11 cellular contexts compared by ENCODE assay signal in the genomic region with DNA sequence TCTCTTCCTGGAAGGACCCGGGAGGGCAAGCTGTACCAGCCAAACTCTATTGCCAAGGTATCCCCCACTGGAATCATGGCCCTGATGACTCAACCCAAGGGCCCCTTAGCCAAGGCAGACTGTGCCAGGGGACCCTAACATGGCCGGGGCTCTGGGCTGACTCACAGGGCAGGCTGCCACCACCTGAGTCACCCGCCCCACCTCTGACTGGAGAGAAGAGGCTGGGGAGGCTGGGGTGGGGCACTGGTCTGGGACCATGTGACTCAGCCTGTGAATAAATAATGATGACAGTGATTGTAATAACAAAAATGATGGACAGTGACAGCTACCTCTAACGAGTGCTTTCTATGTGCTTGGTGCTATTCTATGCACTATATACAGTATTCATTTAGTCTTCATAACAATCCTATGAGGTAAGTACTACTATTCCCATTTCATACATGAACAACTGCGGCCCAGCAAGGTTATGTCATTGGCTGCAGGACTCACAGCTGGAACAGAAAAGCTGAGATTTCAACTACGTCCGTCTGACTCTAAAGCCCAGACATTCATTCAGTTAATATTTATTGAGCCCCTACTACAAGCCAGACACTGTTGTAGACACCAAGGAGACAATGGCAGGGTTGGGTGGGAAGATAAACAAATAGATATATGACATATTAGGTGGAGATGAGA.
DNase-seq lines count a peak whose midpoint lies in the region; ATAC-seq, FAIRE-seq and TF ChIP-seq lines count a peak whose summit lies in the region.
"Had no signal": no experiment of that assay in that cellular context is flagged by ENCODE, and none has a peak within 500 bp of the region (broad histone marks: within the 10 kb centered on the region; RNA-seq: fewer than 3 reads in every experiment).

No MANE protein-coding gene starts in this region.

- no peak for FAIRE-seq in HepG2 (lab: Jason Lieb, UNC)

- H3K9ac ChIP-seq in HepG2 (ENCODE audit: insufficient read depth, low read depth, low read length) = no peak overlapping the region

- no peaks in the 10 kb centered on the region for H3K4me1 Mint-ChIP-seq in activated naive CD4-positive, alpha-beta T cell treated with anti-CD3 and anti-CD28 coated beads for 36 hours (ENCODE audit: low read depth)
- H3K4me1 Mint-ChIP-seq in osteocyte (ENCODE audit: unreplicated experiment) = peaks cover 15% of the 10 kb centered on the region

- H3K27ac ChIP-seq in HepG2 (ENCODE audit: extremely low read length, insufficient read depth, low read length) (no peak overlapping the region), vagina (peak overlapping the region; percentile 77)
- H3K27ac ChIP-seq: ovary had no signal

- ATAC-seq in HepG2 = no peak; the same call in 1 of the 3 replicates

- BruUV-seq in HepG2 (replicated peaks; lab: Mats Ljungman, UMichigan) = no TSS peak

- in situ Hi-C loops in HepG2 (cut with HindIII; ENCODE audit: extremely low pct_ligation_motif_present, low pct_unique_long_range_greater_than_20kb) = no loop called here

- H3K4me2 ChIP-seq in HepG2 (ENCODE audit: low read depth, low read length) = no peak overlapping the region

- no peak for TF ChIP-seq RAD21 in HepG2 (CRISPR knock-in tag; IDR thresholded peaks at IDR 0.05)

- intact Hi-C loops in HepG2 (cut with micrococcal nuclease; ENCODE audit: unreplicated experiment) (no loop called here), vagina (cut with DNase I) (no loop called here)
- intact Hi-C loops in activated naive CD4-positive, alpha-beta T cell treated with anti-CD3 and anti-CD28 coated beads for 36 hours (cut with micrococcal nuclease) = no loop called here

- H2AFZ ChIP-seq in HepG2 (ENCODE audit: low read length) = no peak overlapping the region

- DNase-seq in stimulated activated CD4-positive, alpha-beta T cell treated with anti-CD3 and anti-CD28 coated beads, Interleukin-1b, Interleukin-23, amount 100 ng/mL, for 48 hours = peak; percentile 3
- no peak for DNase-seq in stimulated activated CD4-positive, alpha-beta T cell treated with anti-CD3 and anti-CD28 coated beads, Interleukin-12 subunit alpha, Interleukin-12 subunit beta, amount 100 ng/mL, for 4 hours
- peak; percentile 56 to 66 for DNase-seq in cardiac fibroblast (ENCODE audit: low read depth in 2 of 2)
- no peak for DNase-seq in HepG2 (ENCODE audit: low spot score)
- DNase-seq in vagina (ENCODE audit: extremely low spot score in 2 of 2) = no peak
- no peak for DNase-seq in cerebellar cortex (ENCODE audit: low spot score)
- DNase-seq in activated naive CD4-positive, alpha-beta T cell treated with anti-CD3 and anti-CD28 coated beads for 36 hours = no peak
- DNase-seq in osteocyte (ENCODE audit: extremely low spot score, unreplicated experiment) = no peak
- DNase-seq: NCI-H774 had no signal

- TF ChIP-seq CTCF in cardiac fibroblast (IDR thresholded peaks at IDR 0.05; ENCODE audit: low read depth, low read length) = no peak
- TF ChIP-seq CTCF in HepG2 (CRISPR knock-in tag; IDR thresholded peaks at IDR 0.05) = no peak
- no peak for TF ChIP-seq CTCF in vagina (IDR thresholded peaks at IDR 0.05)
- no peak for TF ChIP-seq CTCF in osteocyte (IDR thresholded peaks at IDR 0.05)

- H3K27ac Mint-ChIP-seq in activated naive CD4-positive, alpha-beta T cell treated with anti-CD3 and anti-CD28 coated beads for 36 hours = no peak overlapping the region
- no peak overlapping the region for H3K27ac Mint-ChIP-seq in osteocyte (ENCODE audit: unreplicated experiment)
- H3K27ac Mint-ChIP-seq: stimulated activated naive CD8-positive, alpha-beta T cell treated with anti-CD3 and anti-CD28 coated beads, Interleukin-15, Interleukin-2, amounts not matched to agents 100 ng/mL and 50 ng/mL, for 24 hours had no signal

- H3K27me3 Mint-ChIP-seq in activated naive CD4-positive, alpha-beta T cell treated with anti-CD3 and anti-CD28 coated beads for 36 hours (ENCODE audit: low read depth) = no peaks in the 10 kb centered on the region
- H3K27me3 Mint-ChIP-seq in osteocyte (ENCODE audit: unreplicated experiment) = peaks cover 8% of the 10 kb centered on the region

- no peak overlapping the region for H3K4me3 ChIP-seq in cardiac fibroblast (replicated peaks in 1 of 2; ENCODE audit: low read depth in 2 of 2, low read length in 2 of 2)
- H3K4me3 ChIP-seq in HepG2 (replicated peaks in 1 of 3; ENCODE audit: insufficient read depth in 1 of 3, low read depth in 2 of 3, low read length in 3 of 3) = no peak overlapping the region
- H3K4me3 ChIP-seq in vagina = no peak overlapping the region
- H3K4me3 ChIP-seq: ovary had no signal

- no peaks in the 10 kb centered on the region for H3K36me3 Mint-ChIP-seq in activated naive CD4-positive, alpha-beta T cell treated with anti-CD3 and anti-CD28 coated beads for 36 hours (ENCODE audit: low read depth)
- H3K36me3 Mint-ChIP-seq in osteocyte (ENCODE audit: unreplicated experiment) = no peaks in the 10 kb centered on the region

- no peaks in the 10 kb centered on the region for H4K20me1 ChIP-seq in HepG2 (ENCODE audit: insufficient read depth, low read length)

- 61% methylated on average over 5 of the region's 7 CpGs for WGBS in HepG2 (ENCODE audit: low lambda C conversion rate)

- H3K9me3 Mint-ChIP-seq in activated naive CD4-positive, alpha-beta T cell treated with anti-CD3 and anti-CD28 coated beads for 36 hours = no peaks in the 10 kb centered on the region
- no peaks in the 10 kb centered on the region for H3K9me3 Mint-ChIP-seq in osteocyte (ENCODE audit: unreplicated experiment)
- H3K9me3 Mint-ChIP-seq: stimulated activated naive CD8-positive, alpha-beta T cell treated with anti-CD3 and anti-CD28 coated beads, Interleukin-15, Interleukin-2, amounts not matched to agents 100 ng/mL and 50 ng/mL, for 24 hours had no signal

- POLR2A ChIA-PET in HepG2 (lab: Yijun Ruan, JAX) = interaction anchor here (1.2 to 1.5 kb wide), 3 partner anchors 19 to 64 kb away, joined by 3 to 7 read pairs (median 4); no protein-coding TSS in a partner anchor

- H3K4me1 ChIP-seq in HepG2 (ENCODE audit: insufficient read depth, low read length) = peaks cover 15% of the 10 kb centered on the region; the same call in 1 of the 2 replicates
- H3K4me1 ChIP-seq in vagina = peaks cover 82% of the 10 kb centered on the region

- no peak overlapping the region for H3K4me3 Mint-ChIP-seq in activated naive CD4-positive, alpha-beta T cell treated with anti-CD3 and anti-CD28 coated beads for 36 hours
- H3K4me3 Mint-ChIP-seq in osteocyte (ENCODE audit: unreplicated experiment) = no peak overlapping the region
- H3K4me3 Mint-ChIP-seq: stimulated activated naive CD8-positive, alpha-beta T cell treated with anti-CD3 and anti-CD28 coated beads, Interleukin-15, Interleukin-2, amounts not matched to agents 100 ng/mL and 50 ng/mL, for 24 hours had no signal

- CTCF ChIA-PET in HepG2 (lab: Yijun Ruan, JAX; ENCODE audit: low intra/inter-chr PET ratio, low total read pairs) = no interaction called here
- CTCF ChIA-PET in activated naive CD4-positive, alpha-beta T cell treated with anti-CD3 and anti-CD28 coated beads for 36 hours (lab: Charles Lee) = no interaction called here

- TF ChIP-seq POLR2A in HepG2 (IDR thresholded peaks at IDR 0.05; ENCODE audit: insufficient read depth in 1 of 2, low read depth in 2 of 2, low read length in 2 of 2) = no peak
- TF ChIP-seq POLR2A in vagina (IDR thresholded peaks at IDR 0.05) = no peak

- TF ChIP-seq EP300 in HepG2 (IDR thresholded peaks at IDR 0.05; ENCODE audit: low read depth in 2 of 2, low read length in 2 of 2) (no peak), HepG2 (CRISPR knock-in tag; IDR thresholded peaks at IDR 0.05; ENCODE audit: borderline replicate concordance) (no peak)

- H3K9me3 ChIP-seq in HepG2 (ENCODE audit: low read length) = no peaks in the 10 kb centered on the region
- H3K9me3 ChIP-seq in vagina = no peaks in the 10 kb centered on the region
- H3K9me3 ChIP-seq: ovary had no signal

- H3K36me3 ChIP-seq in HepG2 (replicated peaks in 1 of 2; ENCODE audit: control insufficient read depth in 1 of 2, insufficient read depth in 2 of 2, low read length in 2 of 2) (no peaks in the 10 kb centered on the region), vagina (no peaks in the 10 kb centered on the region)
- H3K36me3 ChIP-seq: ovary had no signal

- no peaks in the 10 kb centered on the region for H3K27me3 ChIP-seq in HepG2 (ENCODE audit: control insufficient read depth in 1 of 2, insufficient read depth in 2 of 2, low read length in 2 of 2)
- H3K27me3 ChIP-seq in vagina = no peaks in the 10 kb centered on the region
- H3K27me3 ChIP-seq: ovary had no signal

- H3K79me2 ChIP-seq in HepG2 (ENCODE audit: insufficient read depth, low read length) = no peaks in the 10 kb centered on the region

TF ChIP-seq in HepG2, 621 proteins besides CTCF, POLR2A, EP300 and RAD21 (continues in another document):
- TF ChIP-seq HNRNPL (IDR thresholded peaks at IDR 0.05; ENCODE audit: low read depth, low read length) (0 out of 2 replicates have a peak, but pooled peaks have one; percentile 65), FOSL2 (CRISPR knock-in tag; IDR thresholded peaks at IDR 0.05) (peak; percentile 85), ZNF441 (CRISPR knock-in tag; IDR thresholded peaks at IDR 0.05; ENCODE audit: borderline replicate concordance) (no peak)
- TF ChIP-seq, protein P1, sequence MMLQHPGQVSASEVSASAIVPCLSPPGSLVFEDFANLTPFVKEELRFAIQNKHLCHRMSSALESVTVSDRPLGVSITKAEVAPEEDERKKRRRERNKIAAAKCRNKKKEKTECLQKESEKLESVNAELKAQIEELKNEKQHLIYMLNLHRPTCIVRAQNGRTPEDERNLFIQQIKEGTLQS (CRISPR knock-in tag; IDR thresholded peaks at IDR 0.05) = no peak

Comparison
In these comparisons a context has a peak if more than half of its experiments do, and no peak if none do; other contexts are left out.
1. DNase-seq: peak in stimulated activated CD4-positive, alpha-beta T cell treated with anti-CD3 and anti-CD28 coated beads, Interleukin-1b, Interleukin-23, amount 100 ng/mL, for 48 hours (single experiment) and cardiac fibroblast (2 of 2); none in stimulated activated CD4-positive, alpha-beta T cell treated with anti-CD3 and anti-CD28 coated beads, Interleukin-12 subunit alpha, Interleukin-12 subunit beta, amount 100 ng/mL, for 4 hours (single experiment), HepG2 (single experiment), vagina (0 of 2), cerebellar cortex (single experiment), activated naive CD4-positive, alpha-beta T cell treated with anti-CD3 and anti-CD28 coated beads for 36 hours (single experiment) and osteocyte (single experiment).